In genomic region chr2:176079285-176079830, GRCh38 we compare ENCODE assay signal across 1 cellular context.
TF ChIP-seq lines count a peak whose summit lies in the region.

No MANE protein-coding gene starts in this region.

TF ChIP-seq in SK-N-SH, 30 proteins besides CTCF, POLR2A, EP300 and RAD21 (continued from another document):
- TF ChIP-seq REST (IDR thresholded peaks at IDR 0.05; ENCODE audit: low read depth, low read length), result no peak
- no peak for TF ChIP-seq RFX5 (IDR thresholded peaks at IDR 0.05; ENCODE audit: low read length)
